Comparison of ENCODE assay signal across 9 cellular contexts in genomic region chr14:26601856-26602255, GRCh38. TPM values are rescaled to one million over a fixed set of nuclear protein-coding genes. Genes with fewer than 3 reads are reported as not detected.
"Had no signal": no experiment of that assay in that cellular context is flagged by ENCODE, and none has a peak within 500 bp of the region (broad histone marks: within the 10 kb centered on the region; RNA-seq: fewer than 3 reads in every experiment).

No MANE protein-coding gene starts in this region.

- H3K4me2 ChIP-seq: GM23338 had no signal

- ATAC-seq: GM23338, HCT116, K562 had no signal

- H3K9me3 Mint-ChIP-seq: GM23338, H9 had no signal

- DNase-seq: H9, HFFc6, IMR-90, KG1 had no signal

- H3K27ac ChIP-seq: HL-60 had no signal

- H3K4me3 Mint-ChIP-seq: GM23338, H9, HFFc6 had no signal

- H2AFZ ChIP-seq: GM23338 had no signal

- H3K4me3 ChIP-seq: GM23338, K562 had no signal

- H3K27ac Mint-ChIP-seq: GM23338, H9, HFFc6 had no signal

RNA-seq across cellular contexts. Expression of gene NOVA1, which starts 4.0 kb away (rescaled TPM):
- total RNA-seq: HFFc6, HT1080, K562 had no signal
